Comparison of ENCODE assay signal across 8 cellular contexts in the genomic region with DNA sequence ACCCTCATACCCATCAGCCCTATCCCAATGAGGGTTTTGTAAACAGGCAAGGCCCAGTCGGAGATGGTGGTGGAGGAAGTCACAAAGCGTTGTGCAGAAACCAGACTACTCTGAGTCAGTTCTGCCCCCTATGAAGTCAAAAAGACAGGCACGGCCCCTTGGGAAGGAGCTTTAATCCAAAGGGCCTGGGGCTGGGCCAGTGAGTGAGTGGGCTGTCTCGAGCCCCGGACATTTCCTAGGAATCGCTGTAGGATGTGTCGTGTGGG. TPM values are rescaled to one million over a fixed set of nuclear protein-coding genes. Genes with fewer than 3 reads are reported as not detected.
A peak's percentile ranks its signal among the peaks of the same experiment; 100 is the strongest.
DNase-seq lines count a peak whose midpoint lies in the region; ATAC-seq, FAIRE-seq and TF ChIP-seq lines count a peak whose summit lies in the region.

No MANE protein-coding gene starts in this region.

- CTCF ChIA-PET in HepG2 (lab: Yijun Ruan, JAX; ENCODE audit: low intra/inter-chr PET ratio, low total read pairs), result interaction anchor here (1.1 to 3.6 kb wide), 6 partner anchors 23 to 210 kb away, joined by 4 to 48 read pairs (median 8); no protein-coding TSS in a partner anchor

- 7% methylated on average over 2 of the region's 7 CpGs for WGBS in HepG2 (ENCODE audit: low lambda C conversion rate)

- FAIRE-seq in HepG2 (lab: Jason Lieb, UNC), result no peak
- no peak for FAIRE-seq in urothelium cell line (lab: Jason Lieb, UNC)

- H4K20me1 ChIP-seq in HepG2 (ENCODE audit: insufficient read depth, low read length), result peaks cover 3% of the 10 kb centered on the region; the same call in 1 of the 2 replicates

- H3K36me3 ChIP-seq in adipocyte (ENCODE audit: control insufficient read depth, insufficient read depth, low read length, severe bottlenecking), result peaks cover 7% of the 10 kb centered on the region
- no peaks in the 10 kb centered on the region for H3K36me3 ChIP-seq in HepG2 (replicated peaks in 1 of 2; ENCODE audit: control insufficient read depth in 1 of 2, insufficient read depth in 2 of 2, low read length in 2 of 2)

- TF ChIP-seq CTCF in HepG2 (CRISPR knock-in tag; IDR thresholded peaks at IDR 0.05), result no peak

- BruUV-seq in HepG2 (replicated peaks; lab: Mats Ljungman, UMichigan), result no TSS peak

- TF ChIP-seq EP300 in HepG2 (IDR thresholded peaks at IDR 0.05; ENCODE audit: low read depth in 2 of 2, low read length in 2 of 2) (no peak), HepG2 (CRISPR knock-in tag; IDR thresholded peaks at IDR 0.05; ENCODE audit: borderline replicate concordance) (no peak)

- H3K4me3 ChIP-seq in adipocyte (ENCODE audit: low read length), result peak overlapping the region; percentile 90
- peak overlapping the region; percentile 4 to 94 (median 31); a peak in 4 of 6 replicates for H3K4me3 ChIP-seq in HepG2 (replicated peaks in 1 of 3; ENCODE audit: insufficient read depth in 1 of 3, low read depth in 2 of 3, low read length in 3 of 3)

- POLR2A ChIA-PET in HepG2 (lab: Yijun Ruan, JAX), result interaction anchor here (0.9 to 3.7 kb wide), 22 partner anchors 24 to 435 kb away, joined by 3 to 67 read pairs (median 5); a partner anchor contains a TSS

- H3K9me3 ChIP-seq in adipocyte (ENCODE audit: control insufficient read depth, low read length), result no peaks in the 10 kb centered on the region
- no peaks in the 10 kb centered on the region for H3K9me3 ChIP-seq in HepG2 (ENCODE audit: low read length)

- H2AFZ ChIP-seq in HepG2 (ENCODE audit: low read length), result peak overlapping the region; percentile 79

- peak overlapping the region; percentile 17 to 99 for H3K4me3 Mint-ChIP-seq in activated T-cell treated with anti-CD3 and anti-CD28 coated beads, Interleukin-2, amount 50 U/mL, for 72 hours

- H3K36me3 Mint-ChIP-seq in activated T-cell treated with anti-CD3 and anti-CD28 coated beads, Interleukin-2, amount 50 U/mL, for 72 hours (ENCODE audit: insufficient read depth in 2 of 2), result peaks cover 2 to 5% of the 10 kb centered on the region in 2 donors

- no peak overlapping the region for H3K27ac ChIP-seq in HepG2 (ENCODE audit: extremely low read length, insufficient read depth, low read length)

- in situ Hi-C loops in HepG2 (cut with HindIII; ENCODE audit: extremely low pct_ligation_motif_present, low pct_unique_long_range_greater_than_20kb), result loop anchor here (5.0 to 10.0 kb wide), 3 partner anchors 62 to 339 kb away; no protein-coding TSS in a partner anchor

- peaks cover 34% of the 10 kb centered on the region for H3K4me1 Mint-ChIP-seq in activated T-cell treated with anti-CD3 and anti-CD28 coated beads, Interleukin-2, amount 50 U/mL, for 72 hours (ENCODE audit: low read depth)

- H3K9me3 Mint-ChIP-seq in activated T-cell treated with anti-CD3 and anti-CD28 coated beads, Interleukin-2, amount 50 U/mL, for 72 hours, result no peaks in the 10 kb centered on the region

- no peak for TF ChIP-seq POLR2A in HepG2 (IDR thresholded peaks at IDR 0.05; ENCODE audit: insufficient read depth in 1 of 2, low read depth in 2 of 2, low read length in 2 of 2)

- H3K79me2 ChIP-seq in HepG2 (ENCODE audit: insufficient read depth, low read length), result peaks cover 34% of the 10 kb centered on the region

- no peaks in the 10 kb centered on the region for H3K27me3 Mint-ChIP-seq in activated T-cell treated with anti-CD3 and anti-CD28 coated beads, Interleukin-2, amount 50 U/mL, for 72 hours (ENCODE audit: low read depth)

- H3K27me3 ChIP-seq in adipocyte (replicated peaks; ENCODE audit: control insufficient read depth, insufficient read depth, low read length) (no peaks in the 10 kb centered on the region), HepG2 (ENCODE audit: control insufficient read depth in 1 of 2, insufficient read depth in 2 of 2, low read length in 2 of 2) (no peaks in the 10 kb centered on the region; a peak in 1 of 5 replicates)

- intact Hi-C loops in HepG2 (cut with micrococcal nuclease; ENCODE audit: unreplicated experiment), result loop anchor here (1.0 to 10.0 kb wide), 6 partner anchors 24 to 439 kb away; a partner anchor contains a TSS

- no peak for DNase-seq in activated T-cell treated with anti-CD3 and anti-CD28 coated beads, Interleukin-2, amount 50 U/mL, for 72 hours
- no peak for DNase-seq in activated T-cell treated with anti-CD3 and anti-CD28 coated beads, Interleukin-2, amount 50 U/mL, for 48 hours
- DNase-seq in adipocyte (ENCODE audit: low read depth), result no peak
- no peak for DNase-seq in HepG2 (ENCODE audit: low spot score)
- DNase-seq in urothelium cell line (ENCODE audit: low spot score), result peak; percentile 21

- H3K9ac ChIP-seq in adipocyte (ENCODE audit: low read length), result peak overlapping the region; percentile 95
- peak overlapping the region; percentile 90; the same call in 1 of the 2 replicates for H3K9ac ChIP-seq in HepG2 (ENCODE audit: insufficient read depth, low read depth, low read length)

- TF ChIP-seq RAD21 in HepG2 (CRISPR knock-in tag; IDR thresholded peaks at IDR 0.05), result no peak

- H3K27ac Mint-ChIP-seq in activated T-cell treated with anti-CD3 and anti-CD28 coated beads, Interleukin-2, amount 50 U/mL, for 72 hours, result no peak overlapping the region

- H3K4me1 ChIP-seq in adipocyte (ENCODE audit: control insufficient read depth, insufficient read depth, low read length) (peaks cover 78% of the 10 kb centered on the region), HepG2 (ENCODE audit: insufficient read depth, low read length) (peaks cover 86% of the 10 kb centered on the region)

- ATAC-seq in activated T-cell treated with anti-CD3 and anti-CD28 coated beads, Interleukin-2, amount 50 U/mL, for 72 hours (replicated peaks in 1 of 2), result peak in 1 of 2 donors; percentile 12
- ATAC-seq in HepG2, result peak; percentile 33
- no peak for ATAC-seq in GM18502 (IDR thresholded peaks at IDR 0.05; ENCODE audit: poor library complexity, unreplicated experiment)
- no peak for ATAC-seq in GM21619 (IDR thresholded peaks at IDR 0.05; ENCODE audit: unreplicated experiment)
- no peak for ATAC-seq in HG03442 (IDR thresholded peaks at IDR 0.05; ENCODE audit: unreplicated experiment)

- peak overlapping the region; percentile 96 for H3K4me2 ChIP-seq in HepG2 (ENCODE audit: low read depth, low read length)

RNA-seq across cellular contexts. Expression of a gene that starts 0.4 kb away (rescaled TPM):
- 100 to 1,000 TPM in 1 of 2 donors, 10 to 100 TPM in 1; 87.0 to 101 TPM for total RNA-seq in activated T-cell treated with anti-CD3 and anti-CD28 coated beads, Interleukin-2, amount 50 U/mL, for 72 hours
- total RNA-seq in HepG2 (2016; rRNA removed; fragmentation: Illumina TruSeq; extraction: Trizol), result 40.9 and 63.2 TPM in 2 replicates
- 3.7 and 5.4 TPM in 2 replicates for total RNA-seq in HepG2 (2016; cell fraction: cytosol; rRNA removed; fragmentation: Illumina TruSeq; extraction: Trizol; ENCODE audit: low read depth)
- total RNA-seq in HepG2 (2016; cell fraction: insoluble cytoplasmic fraction; rRNA removed; fragmentation: Illumina TruSeq; extraction: Trizol), result 40.0 and 59.5 TPM in 2 replicates
- 22.3 and 23.2 TPM in 2 replicates for total RNA-seq in HepG2 (2016; cell fraction: membrane; rRNA removed; fragmentation: Illumina TruSeq; extraction: Trizol)
- 37.9 and 43.8 TPM in 2 replicates for total RNA-seq in HepG2 (2016; cell fraction: nucleus; rRNA removed; fragmentation: Illumina TruSeq; extraction: Trizol)
- 69.4 and 76.3 TPM in 2 replicates for polyA plus RNA-seq in HepG2 (2011; rRNA removed)
- 38.4 and 54.0 TPM in 2 replicates for polyA plus RNA-seq in HepG2 (2011; cell fraction: cytosol; rRNA removed)
- 64.7 and 65.0 TPM in 2 replicates for polyA plus RNA-seq in HepG2 (2011; cell fraction: nucleus; rRNA removed)
- 76.2 and 86.9 TPM in 2 replicates for polyA plus RNA-seq in HepG2 (2012)
- 3.1 TPM in 2 replicates for polyA plus RNA-seq in HepG2 (2016; cell fraction: cytosol; fragmentation: Illumina TruSeq; extraction: Trizol; ENCODE audit: low read depth)
- polyA plus RNA-seq in HepG2 (2016; cell fraction: insoluble cytoplasmic fraction; fragmentation: Illumina TruSeq; extraction: Trizol; ENCODE audit: low read depth), result 70.3 and 75.5 TPM in 2 replicates
- 12.5 and 13.4 TPM in 2 replicates for polyA plus RNA-seq in HepG2 (2016; cell fraction: membrane; fragmentation: Illumina TruSeq; extraction: Trizol; ENCODE audit: low read depth)
- polyA plus RNA-seq in HepG2 (2016; cell fraction: nucleus; fragmentation: Illumina TruSeq; extraction: Trizol; ENCODE audit: insufficient read depth, low read depth), result 70.7 and 72.2 TPM in 2 replicates
- polyA minus RNA-seq in HepG2 (2011; rRNA and poly(A)+ RNA removed; ENCODE audit: low replicate concordance), result 45.5 and 101 TPM in 2 replicates
- 37.5 and 49.8 TPM in 2 replicates for polyA minus RNA-seq in HepG2 (2011; cell fraction: cytosol; rRNA and poly(A)+ RNA removed)
- polyA minus RNA-seq in HepG2 (2011; cell fraction: nucleus; rRNA and poly(A)+ RNA removed), result 38.5 and 46.5 TPM in 2 replicates

RNA-seq across cellular contexts. Expression of a gene that starts 50.3 kb away (rescaled TPM):
- 10 to 100 TPM; 35.8 to 41.0 TPM for total RNA-seq in activated T-cell treated with anti-CD3 and anti-CD28 coated beads, Interleukin-2, amount 50 U/mL, for 72 hours
- total RNA-seq in HepG2 (2016; rRNA removed; fragmentation: Illumina TruSeq; extraction: Trizol), result 16.3 and 27.9 TPM in 2 replicates
- 6.2 and 7.1 TPM in 2 replicates for total RNA-seq in HepG2 (2016; cell fraction: cytosol; rRNA removed; fragmentation: Illumina TruSeq; extraction: Trizol; ENCODE audit: low read depth)
- 14.0 and 27.8 TPM in 2 replicates for total RNA-seq in HepG2 (2016; cell fraction: insoluble cytoplasmic fraction; rRNA removed; fragmentation: Illumina TruSeq; extraction: Trizol)
- 10.0 and 13.7 TPM in 2 replicates for total RNA-seq in HepG2 (2016; cell fraction: membrane; rRNA removed; fragmentation: Illumina TruSeq; extraction: Trizol)
- total RNA-seq in HepG2 (2016; cell fraction: nucleus; rRNA removed; fragmentation: Illumina TruSeq; extraction: Trizol), result 37.6 and 44.2 TPM in 2 replicates
- polyA plus RNA-seq in HepG2 (2011; rRNA removed), result 20.9 and 26.3 TPM in 2 replicates
- 15.1 and 16.2 TPM in 2 replicates for polyA plus RNA-seq in HepG2 (2011; cell fraction: cytosol; rRNA removed)
- polyA plus RNA-seq in HepG2 (2011; cell fraction: nucleus; rRNA removed), result 91.2 and 91.4 TPM in 2 replicates
- polyA plus RNA-seq in HepG2 (2012), result 16.7 and 21.2 TPM in 2 replicates
- polyA plus RNA-seq in HepG2 (2016; cell fraction: cytosol; fragmentation: Illumina TruSeq; extraction: Trizol; ENCODE audit: low read depth), result 1.0 and 1.3 TPM in 2 replicates
- polyA plus RNA-seq in HepG2 (2016; cell fraction: insoluble cytoplasmic fraction; fragmentation: Illumina TruSeq; extraction: Trizol; ENCODE audit: low read depth), result 10.0 and 11.4 TPM in 2 replicates
- polyA plus RNA-seq in HepG2 (2016; cell fraction: membrane; fragmentation: Illumina TruSeq; extraction: Trizol; ENCODE audit: low read depth), result 2.5 and 2.7 TPM in 2 replicates
- polyA plus RNA-seq in HepG2 (2016; cell fraction: nucleus; fragmentation: Illumina TruSeq; extraction: Trizol; ENCODE audit: insufficient read depth, low read depth), result 50.1 TPM in 2 replicates
- 42.0 and 70.7 TPM in 2 replicates for polyA minus RNA-seq in HepG2 (2011; rRNA and poly(A)+ RNA removed; ENCODE audit: low replicate concordance)
- 12.7 and 13.3 TPM in 2 replicates for polyA minus RNA-seq in HepG2 (2011; cell fraction: cytosol; rRNA and poly(A)+ RNA removed)
- polyA minus RNA-seq in HepG2 (2011; cell fraction: nucleus; rRNA and poly(A)+ RNA removed), result 70.0 and 73.5 TPM in 2 replicates
